Comparison of ENCODE assay signal across 8 cellular contexts in genomic region chr11:128508785-128509518, GRCh38.
DNase-seq lines count a peak whose midpoint lies in the region; ATAC-seq and TF ChIP-seq lines count a peak whose summit lies in the region.

No MANE protein-coding gene starts in this region.

- peak overlapping the region; percentile 98 for H3K4me3 Mint-ChIP-seq in activated naive CD8-positive, alpha-beta T cell treated with anti-CD3 and anti-CD28 coated beads, Interleukin-2, amount 10 ng/mL, durations not matched to agents 7 days and 5 days

- H3K4me3 ChIP-seq in lung, result no peak overlapping the region

- H3K9me3 ChIP-seq in lung (ENCODE audit: control insufficient read depth in 2 of 2, insufficient read depth in 1 of 2, low read length in 1 of 2), result no peaks in the 10 kb centered on the region

- H3K9me3 Mint-ChIP-seq in activated naive CD8-positive, alpha-beta T cell treated with anti-CD3 and anti-CD28 coated beads, Interleukin-2, amount 10 ng/mL, durations not matched to agents 7 days and 5 days, result no peaks in the 10 kb centered on the region

- DNase-seq in AG08396 (ENCODE audit: low spot score), result peak; percentile 39
- peak; percentile 57 for DNase-seq in H4 (ENCODE audit: low spot score)
- DNase-seq in activated naive CD8-positive, alpha-beta T cell treated with anti-CD3 and anti-CD28 coated beads, Interleukin-2, amount 10 ng/mL, durations not matched to agents 7 days and 5 days, result no peak
- no peak for DNase-seq in lung (ENCODE audit: low spot score)
- no peak for DNase-seq in Ammon's horn (ENCODE audit: low spot score)

- H3K27ac Mint-ChIP-seq in activated naive CD8-positive, alpha-beta T cell treated with anti-CD3 and anti-CD28 coated beads, Interleukin-2, amount 10 ng/mL, durations not matched to agents 7 days and 5 days, result peak overlapping the region; percentile 89

- peaks cover 9 to 13% of the 10 kb centered on the region in 2 donors for H3K36me3 ChIP-seq in lung (ENCODE audit: control insufficient read depth in 2 of 2, insufficient read depth in 2 of 2, low read length in 2 of 2)

- POLR2A ChIA-PET in activated naive CD8-positive, alpha-beta T cell treated with anti-CD3 and anti-CD28 coated beads, Interleukin-2, amount 10 ng/mL, durations not matched to agents 7 days and 5 days (lab: Charles Lee), result interaction anchor here (0.5 to 34.4 kb wide), 14 partner anchors 9 to 218 kb away, joined by 3 to 716 read pairs (median 14); no protein-coding TSS in a partner anchor

- 54 to 63% methylated on average over 7 of the region's 7 CpGs for WGBS in lung, 2 donors

- H3K27ac ChIP-seq in lung (ENCODE audit: low read depth in 1 of 2, low read length in 1 of 2), result peak overlapping the region; percentile 45 to 88

- H3K27me3 Mint-ChIP-seq in activated naive CD8-positive, alpha-beta T cell treated with anti-CD3 and anti-CD28 coated beads, Interleukin-2, amount 10 ng/mL, durations not matched to agents 7 days and 5 days, result no peaks in the 10 kb centered on the region

- no peaks in the 10 kb centered on the region for H3K27me3 ChIP-seq in lung (ENCODE audit: control insufficient read depth, insufficient read depth)

- peaks cover 31 to 58% of the 10 kb centered on the region in 2 donors for H3K4me1 ChIP-seq in lung (ENCODE audit: control insufficient read depth in 2 of 2, insufficient read depth in 2 of 2, low read length in 2 of 2)

- no peak for TF ChIP-seq CTCF in lung (IDR thresholded peaks at IDR 0.05; ENCODE audit: control extremely low read depth, extremely low read depth)

- peaks cover 87% of the 10 kb centered on the region for H3K4me1 Mint-ChIP-seq in activated naive CD8-positive, alpha-beta T cell treated with anti-CD3 and anti-CD28 coated beads, Interleukin-2, amount 10 ng/mL, durations not matched to agents 7 days and 5 days

- ATAC-seq in activated naive CD8-positive, alpha-beta T cell treated with anti-CD3 and anti-CD28 coated beads, Interleukin-2, amount 10 ng/mL, durations not matched to agents 7 days and 5 days (ENCODE audit: low read depth), result no peak
- ATAC-seq in lung (ENCODE audit: insufficient read depth, low FRiP score) (peak; percentile 13), HG03196 (IDR thresholded peaks at IDR 0.05; ENCODE audit: unreplicated experiment) (no peak), HG02938 (IDR thresholded peaks at IDR 0.05; ENCODE audit: unreplicated experiment) (no peak), HG03097 (IDR thresholded peaks at IDR 0.05; ENCODE audit: low FRiP score, unreplicated experiment) (no peak)

- peaks cover 65% of the 10 kb centered on the region for H3K36me3 Mint-ChIP-seq in activated naive CD8-positive, alpha-beta T cell treated with anti-CD3 and anti-CD28 coated beads, Interleukin-2, amount 10 ng/mL, durations not matched to agents 7 days and 5 days

Comparison
In these comparisons a context has a peak if more than half of its experiments do, and no peak if none do; other contexts are left out.
1. DNase-seq: peak in AG08396 (single experiment) and H4 (single experiment); none in activated naive CD8-positive, alpha-beta T cell treated with anti-CD3 and anti-CD28 coated beads, Interleukin-2, amount 10 ng/mL, durations not matched to agents 7 days and 5 days (single experiment), lung (single experiment) and Ammon's horn (single experiment).